ENCODE assay signal across 9 cellular contexts in the genomic region with DNA sequence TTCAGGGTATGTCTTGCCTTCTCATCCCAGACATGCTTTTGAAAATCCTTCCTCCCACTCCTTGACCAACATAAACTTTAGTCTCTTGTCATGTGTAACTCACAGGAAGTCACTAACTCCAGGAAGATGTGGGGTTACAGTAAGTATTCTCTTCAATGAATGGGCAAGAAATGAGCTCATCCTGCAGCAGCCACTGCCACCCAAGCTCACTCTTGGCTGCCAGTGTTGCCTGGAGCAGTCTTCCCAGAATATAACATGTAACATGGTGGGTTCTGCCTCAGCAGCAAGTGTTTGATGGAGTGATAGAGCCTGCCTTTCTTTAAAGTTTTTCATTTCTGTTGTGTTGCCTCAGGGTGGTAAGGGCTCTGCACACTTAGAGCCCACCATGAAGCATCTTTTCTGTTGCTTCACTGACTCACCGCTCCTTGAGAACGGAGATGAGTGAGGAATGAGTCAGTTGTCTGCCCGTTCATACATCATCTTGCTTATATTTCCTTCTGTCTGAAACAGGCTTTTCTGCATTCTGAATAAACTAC.
DNase-seq lines count a peak whose midpoint lies in the region; ATAC-seq and TF ChIP-seq lines count a peak whose summit lies in the region.
"Had no signal": no experiment of that assay in that cellular context is flagged by ENCODE, and none has a peak within 500 bp of the region (broad histone marks: within the 10 kb centered on the region; RNA-seq: fewer than 3 reads in every experiment).

No MANE protein-coding gene starts in this region.

- POLR2A ChIA-PET in RWPE1 (lab: Yijun Ruan, JAX; ENCODE audit: low non-redundant PET): no interaction called here

- CTCF ChIA-PET in RWPE1 (lab: Yijun Ruan, JAX): interaction anchor here (0.6 kb wide), 2 partner anchors 18 to 1095 kb away, joined by 3 read pairs; no protein-coding TSS in a partner anchor

- ATAC-seq in HG02571 (IDR thresholded peaks at IDR 0.05; ENCODE audit: unreplicated experiment): no peak
- ATAC-seq: T-helper 17 cell had no signal

- DNase-seq in EL: peak; percentile 91
- DNase-seq in HCEC 1CT: peak; percentile 93
- DNase-seq in RWPE1 (ENCODE audit: low spot score): peak; percentile 82
- DNase-seq in hepatic stellate cell (ENCODE audit: low spot score): peak; percentile 40
- no peak for DNase-seq in mucosa of gallbladder (ENCODE audit: low spot score)
- DNase-seq in coronary artery (ENCODE audit: low spot score): no peak
- no peak for DNase-seq in activated naive CD4-positive, alpha-beta T cell treated with Interleukin-2 at 50 U/mL for 16 hours
- DNase-seq: T-helper 17 cell had no signal

- H3K4me3 ChIP-seq in coronary artery: no peak overlapping the region

- TF ChIP-seq CTCF in RWPE1 (conservative IDR thresholded peaks at IDR 0.05; ENCODE audit: low read depth): no peak
- no peak for TF ChIP-seq CTCF in coronary artery (IDR thresholded peaks at IDR 0.05)

- peak overlapping the region; percentile 81 for H3K27ac ChIP-seq in RWPE1
- H3K27ac ChIP-seq in coronary artery: no peak overlapping the region

Comparison
In these comparisons a context has a peak if more than half of its experiments do, and no peak if none do; other contexts are left out.
1. DNase-seq: peak in EL (single experiment), HCEC 1CT (single experiment), RWPE1 (single experiment) and hepatic stellate cell (single experiment); none in mucosa of gallbladder (single experiment), coronary artery (single experiment) and activated naive CD4-positive, alpha-beta T cell treated with Interleukin-2 at 50 U/mL for 16 hours (single experiment).